Comparison of ENCODE assay signal across 11 cellular contexts in genomic region chr5:140342896-140343295, GRCh38. TPM values are rescaled to one million over a fixed set of nuclear protein-coding genes. Genes with fewer than 3 reads are reported as not detected.
DNase-seq lines count a peak whose midpoint lies in the region; ATAC-seq, FAIRE-seq and TF ChIP-seq lines count a peak whose summit lies in the region.
"Had no signal": no experiment of that assay in that cellular context is flagged by ENCODE, and none has a peak within 500 bp of the region (broad histone marks: within the 10 kb centered on the region; RNA-seq: fewer than 3 reads in every experiment).

No MANE protein-coding gene starts in this region.

- H3K9me3 ChIP-seq in heart left ventricle (no peaks in the 10 kb centered on the region), esophagus squamous epithelium (no peaks in the 10 kb centered on the region), tibial nerve (no peaks in the 10 kb centered on the region)

- no peak for ATAC-seq in heart left ventricle
- no peak for ATAC-seq in left ventricle myocardium superior

- H3K27ac ChIP-seq in heart left ventricle = peak overlapping the region in 11 of 12 donors; percentile 55 to 99 (median 83)
- peak overlapping the region in 3 of 4 donors; percentile 43 to 64 (median 53) for H3K27ac ChIP-seq in esophagus squamous epithelium
- peak overlapping the region; percentile 44 to 94 (median 73) for H3K27ac ChIP-seq in tibial nerve

- TF ChIP-seq CTCF in heart left ventricle (IDR thresholded peaks at IDR 0.05) (no peak), esophagus squamous epithelium (IDR thresholded peaks at IDR 0.05) (no peak), tibial nerve (IDR thresholded peaks at IDR 0.05) (no peak)

- FAIRE-seq in GM12892 (lab: Jason Lieb, UNC) = no peak

- intact Hi-C loops in heart left ventricle (cut with DNase I) (loop anchor here in 3 of 10 donors (5.0 to 10.0 kb wide), 3 partner anchors 41 to 268 kb away; partner anchors contain the start of gene PFDN1 (in 1 of the 3)), left ventricle myocardium superior (cut with micrococcal nuclease) (no loop called here), esophagus squamous epithelium (cut with DNase I) (no loop called here)

- H3K36me3 ChIP-seq in heart left ventricle (peaks cover 0 to 54% (median 32%) of the 10 kb centered on the region in 9 donors), esophagus squamous epithelium (peaks cover 0 to 66% (median 0%) of the 10 kb centered on the region in 3 donors), tibial nerve (no peaks in the 10 kb centered on the region)

- no peaks in the 10 kb centered on the region for H3K27me3 ChIP-seq in heart left ventricle
- no peaks in the 10 kb centered on the region for H3K27me3 ChIP-seq in esophagus squamous epithelium
- no peaks in the 10 kb centered on the region for H3K27me3 ChIP-seq in tibial nerve

- no peak for TF ChIP-seq EP300 in tibial nerve (IDR thresholded peaks at IDR 0.05)

- no peak for DNase-seq in heart left ventricle
- no peak for DNase-seq in left ventricle myocardium superior
- DNase-seq in SKM-1 treated with dmso at 0.1 percent for 144 hours (lab: John Stamatoyannopoulos, UW; ENCODE audit: unreplicated experiment) = peak; percentile 59
- no peak for DNase-seq in esophagus squamous epithelium (lab: John Stamatoyannopoulos, UW)
- DNase-seq in tibial nerve (ENCODE audit: low spot score in 2 of 2) = no peak
- no peak for DNase-seq in GM12892 (ENCODE audit: insufficient read length)
- no peak for DNase-seq in stimulated activated CD4-positive, alpha-beta T cell treated with anti-CD3 and anti-CD28 coated beads, Interleukin-15, amount 100 ng/mL, for 24 hours
- no peak for DNase-seq in NCI-H2081 (lab: John Stamatoyannopoulos, UW)
- DNase-seq: HFFc6, NCI-H1105 treated with DMSO at 0.1 percent for 48 hours had no signal

- H3K4me3 ChIP-seq in heart left ventricle (peak overlapping the region in 6 of 12 donors; percentile 14 to 99 (median 30)), esophagus squamous epithelium (no peak overlapping the region), tibial nerve (no peak overlapping the region)

- WGBS in heart left ventricle, 4 donors = 37 to 64% (median 55%) methylated on average over 1 of the region's 1 CpG
- 36 to 45% methylated on average over 1 of the region's 1 CpG for WGBS in esophagus squamous epithelium, 2 donors
- 27 to 32% methylated on average over 1 of the region's 1 CpG for WGBS in tibial nerve, 2 donors

- H3K4me1 ChIP-seq in heart left ventricle = peaks cover 8 to 91% (median 81%) of the 10 kb centered on the region in 12 donors
- peaks cover 31 to 95% (median 85%) of the 10 kb centered on the region in 3 donors for H3K4me1 ChIP-seq in esophagus squamous epithelium
- H3K4me1 ChIP-seq in tibial nerve = peaks cover 0 to 88% (median 42%) of the 10 kb centered on the region in 4 donors

- TF ChIP-seq POLR2A in heart left ventricle (IDR thresholded peaks at IDR 0.05) (no peak), esophagus squamous epithelium (IDR thresholded peaks at IDR 0.05) (no peak), tibial nerve (IDR thresholded peaks at IDR 0.05) (no peak), GM12892 (IDR thresholded peaks at IDR 0.05; ENCODE audit: low read depth, low read length) (no peak; the same call in 1 of the 2 replicates)

RNA-seq across cellular contexts. Expression of gene HBEGF, which starts 3.5 kb away (rescaled TPM):
- 10 to 100 TPM; 23.6 to 60.1 (median 34.9) TPM for total RNA-seq in heart left ventricle
- polyA plus RNA-seq in heart left ventricle = 10 to 100 TPM; 18.2 to 50.7 TPM
- total RNA-seq in left ventricle myocardium superior = 21.9 TPM
- total RNA-seq in esophagus squamous epithelium = 10 to 100 TPM; 24.6 to 72.4 (median 42.1) TPM
- 10 to 100 TPM; 27.1 to 30.9 (median 27.8) TPM for total RNA-seq in tibial nerve
- polyA plus RNA-seq in GM12892 (2012; ENCODE audit: missing spikeins) = 2.1 TPM

RNA-seq across cellular contexts. Expression of gene SLC4A9, which starts 17.1 kb away (rescaled TPM):
- total RNA-seq in heart left ventricle (under 1 TPM in 4 of 9 donors, not detected in 5; 0.08 to 0.20 (median 0.15) TPM), left ventricle myocardium superior (not detected), esophagus squamous epithelium (1 to 10 TPM in 1 of 4 donors, under 1 TPM in 1, not detected in 2; 0.04 to 1.2 TPM), tibial nerve (not detected)
- under 1 TPM in 1 of 2 donors, not detected in 1; 0.08 TPM for polyA plus RNA-seq in heart left ventricle
- polyA plus RNA-seq in GM12892 (2012; ENCODE audit: missing spikeins) = not detected
- total RNA-seq: HFFc6 had no signal
- polyA plus RNA-seq: neural cell had no signal

RNA-seq across cellular contexts. Expression of gene PFDN1, which starts 40.0 kb away (rescaled TPM):
- total RNA-seq in heart left ventricle (100 to 1,000 TPM in 1 of 9 donors, 10 to 100 TPM in 8; 53.8 to 130 (median 72.3) TPM), left ventricle myocardium superior (68.1 TPM), esophagus squamous epithelium (10 to 100 TPM; 38.1 to 67.5 (median 60.4) TPM), tibial nerve (100 to 1,000 TPM in 3 of 4 donors, 10 to 100 TPM in 1; 98.2 to 146 (median 109) TPM)
- 100 to 1,000 TPM in 1 of 2 donors, 10 to 100 TPM in 1; 93.8 to 140 TPM for polyA plus RNA-seq in heart left ventricle
- polyA plus RNA-seq in GM12892 (2012; ENCODE audit: missing spikeins) = 93.4 TPM

RNA-seq across cellular contexts. Expression of gene ANKHD1, which starts 58.7 kb away (rescaled TPM):
- total RNA-seq in heart left ventricle = 10 to 100 TPM; 49.5 to 78.8 (median 63.6) TPM
- polyA plus RNA-seq in heart left ventricle = 10 to 100 TPM; 41.4 to 48.3 TPM
- total RNA-seq in left ventricle myocardium superior = 66.1 TPM
- total RNA-seq in esophagus squamous epithelium = 100 to 1,000 TPM in 1 of 4 donors, 10 to 100 TPM in 3; 55.7 to 130 (median 87.2) TPM
- 100 to 1,000 TPM; 119 to 212 (median 162) TPM for total RNA-seq in tibial nerve
- polyA plus RNA-seq in GM12892 (2012; ENCODE audit: missing spikeins) = 63.3 TPM
